Comparison of ENCODE assay signal across 17 cellular contexts in the genomic region with DNA sequence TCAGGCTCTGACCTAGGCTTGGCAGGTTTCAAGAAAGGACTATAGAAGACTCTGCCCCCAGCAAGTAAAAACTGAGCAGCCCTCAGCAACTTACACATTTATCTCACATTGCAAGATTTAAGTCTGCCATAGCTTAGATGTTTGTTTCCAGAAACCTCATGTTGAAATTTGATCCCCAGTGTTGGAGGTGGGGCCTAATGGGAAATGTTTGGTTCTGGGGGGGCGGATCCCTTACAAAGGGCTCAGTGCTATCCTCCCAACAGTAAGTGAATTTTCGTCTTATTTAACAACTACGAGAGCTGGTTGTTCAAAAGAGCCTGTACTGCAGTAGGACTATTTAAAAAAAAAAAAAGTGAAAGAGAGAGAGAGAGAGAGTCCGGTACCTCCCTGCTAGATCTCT.
"Had no signal": no experiment of that assay in that cellular context is flagged by ENCODE, and none has a peak within 500 bp of the region (broad histone marks: within the 10 kb centered on the region; RNA-seq: fewer than 3 reads in every experiment).

No MANE protein-coding gene starts in this region.

- H3K27ac ChIP-seq: colonic mucosa, heart left ventricle, ovary, right atrium auricular region, suprapubic skin, thyroid gland had no signal

- H3K4me3 ChIP-seq: colonic mucosa, heart left ventricle, ovary, right atrium auricular region, suprapubic skin, thyroid gland had no signal

- ATAC-seq: heart left ventricle; left ventricle myocardium superior; naive thymus-derived CD4-positive, alpha-beta T cell; stimulated activated naive CD8-positive, alpha-beta T cell treated with anti-CD3 and anti-CD28 coated beads, Interleukin-15, Interleukin-2, amounts not matched to agents 100 U/mL and 50 U/mL, for 24 hours had no signal

- H3K9me3 ChIP-seq: colonic mucosa, heart left ventricle, ovary, right atrium auricular region, suprapubic skin, thyroid gland had no signal

- H3K27me3 ChIP-seq: colonic mucosa, ovary, thyroid gland had no signal

- H3K4me1 ChIP-seq: colonic mucosa, right atrium auricular region, thyroid gland had no signal

- DNase-seq: colonic mucosa; effector CD4-positive, alpha-beta T cell; endodermal cell; erythroblast; heart left ventricle; hippocampal formation; left ventricle myocardium superior; mesendoderm; naive thymus-derived CD4-positive, alpha-beta T cell; nucleus accumbens; ovary; small intestine; stimulated activated CD4-positive, alpha-beta T cell treated with anti-CD3 and anti-CD28 coated beads, Interleukin-2, amount 100 ng/mL, for 48 hours; stimulated activated naive CD8-positive, alpha-beta T cell treated with anti-CD3 and anti-CD28 coated beads, Interleukin-15, Interleukin-2, amounts not matched to agents 100 U/mL and 50 U/mL, for 24 hours; thyroid gland had no signal

- H3K36me3 ChIP-seq: colonic mucosa, heart left ventricle, ovary, right atrium auricular region, suprapubic skin, thyroid gland had no signal
